ENCODE assay signal across 14 cellular contexts in the genomic region with DNA sequence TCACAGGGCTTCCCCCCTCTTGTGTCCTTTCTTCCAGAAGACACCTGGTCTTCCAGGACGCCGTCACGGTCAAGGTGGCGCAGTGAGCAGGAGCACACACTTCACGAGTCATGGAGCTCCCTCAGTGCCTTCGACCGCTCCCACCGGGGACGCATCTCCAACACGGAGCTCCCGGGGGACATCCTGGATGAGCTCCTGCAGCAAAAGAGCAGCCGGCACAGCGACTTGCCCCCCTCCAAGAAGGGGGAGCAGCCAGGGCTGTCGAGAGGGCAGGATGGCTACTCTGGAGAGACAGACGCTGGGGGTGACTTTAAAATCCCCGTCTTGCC.
A peak's percentile ranks its signal among the peaks of the same experiment; 100 is the strongest.
DNase-seq lines count a peak whose midpoint lies in the region; ATAC-seq and TF ChIP-seq lines count a peak whose summit lies in the region.
"Had no signal": no experiment of that assay in that cellular context is flagged by ENCODE, and none has a peak within 500 bp of the region (broad histone marks: within the 10 kb centered on the region; RNA-seq: fewer than 3 reads in every experiment).

No MANE protein-coding gene starts in this region.

- H3K9me3 ChIP-seq in AG04450 (ENCODE audit: control insufficient read depth, insufficient read depth, low read length) (peaks cover 2% of the 10 kb centered on the region), KOPT-K1 (ENCODE audit: insufficient read depth, low read length, poor library complexity, severe bottlenecking) (no peaks in the 10 kb centered on the region), mucosa of descending colon (no peaks in the 10 kb centered on the region)

- no peaks in the 10 kb centered on the region for H3K36me3 ChIP-seq in KOPT-K1 (ENCODE audit: insufficient read depth, low read length)
- no peaks in the 10 kb centered on the region for H3K36me3 ChIP-seq in mucosa of descending colon (ENCODE audit: low read depth)

- intact Hi-C loops in dorsolateral prefrontal cortex (cut with DNase I) (no loop called here), mucosa of descending colon (cut with DNase I, micrococcal nuclease) (no loop called here)

- H3K27ac ChIP-seq in AG04450 (ENCODE audit: low read depth, low read length), result peak overlapping the region; percentile 68
- H3K27ac ChIP-seq in KOPT-K1 (ENCODE audit: low read depth, low read length, poor library complexity, severe bottlenecking), result peak overlapping the region; percentile 43
- peak overlapping the region in 31 of 59 donors; percentile 9 to 77 (median 56) for H3K27ac ChIP-seq in dorsolateral prefrontal cortex
- H3K27ac ChIP-seq: 22Rv1, SK-N-MC had no signal

- CTCF ChIA-PET in AG04450 (lab: Charles Lee), result interaction anchor here (0.8 to 1.6 kb wide), 2 partner anchors 11 to 29 kb away, joined by 3 to 4 read pairs; no protein-coding TSS in a partner anchor

- H3K4me3 ChIP-seq in AG04450 (ENCODE audit: low read depth, low read length) (no peak overlapping the region), dorsolateral prefrontal cortex (no peak overlapping the region), mucosa of descending colon (no peak overlapping the region)
- H3K4me3 ChIP-seq: SK-N-MC had no signal

- H3K27me3 ChIP-seq in AG04450 (ENCODE audit: control insufficient read depth, insufficient read depth, low read length) (no peaks in the 10 kb centered on the region), dorsolateral prefrontal cortex (no peaks in the 10 kb centered on the region)

- DNase-seq in AG04450 (ENCODE audit: low read depth, low spot score), result no peak
- no peak for DNase-seq in dorsolateral prefrontal cortex
- peak in 2 of 3 donors; percentile 33 to 50 for DNase-seq in mucosa of descending colon
- DNase-seq in hepatic stellate cell (ENCODE audit: low spot score), result no peak
- DNase-seq in NCI-H345 treated with DMSO at 0.1 percent for 48 hours (lab: John Stamatoyannopoulos, UW; ENCODE audit: unreplicated experiment), result no peak
- DNase-seq: KG1, NCI-H2029 treated with DMSO at 0.1 percent for 48 hours, SHP77, SW 1271 had no signal

- ATAC-seq in mucosa of descending colon (no peak), HG03469 (IDR thresholded peaks at IDR 0.05; ENCODE audit: unreplicated experiment) (no peak), HG02642 (IDR thresholded peaks at IDR 0.05; ENCODE audit: poor library complexity, unreplicated experiment) (no peak)

- POLR2A ChIA-PET in AG04450 (lab: Yijun Ruan, JAX), result no interaction called here

- peaks cover 4% of the 10 kb centered on the region for H3K4me1 ChIP-seq in mucosa of descending colon (ENCODE audit: low read depth)

- no peak for TF ChIP-seq CTCF in AG04450 (IDR thresholded peaks at IDR 0.05; ENCODE audit: low read depth, low read length)
- TF ChIP-seq CTCF in dorsolateral prefrontal cortex (IDR thresholded peaks at IDR 0.05 in 54 of 56, conservative IDR thresholded peaks at IDR 0.05 in 2 of 56; ENCODE audit: low read depth in 1 of 56, partially characterized antibody in 56 of 56), result no peak
- TF ChIP-seq CTCF in mucosa of descending colon (IDR thresholded peaks at IDR 0.05), result no peak

Comparison
In these comparisons a context has a peak if more than half of its experiments do, and no peak if none do; other contexts are left out.
1. DNase-seq: peak in mucosa of descending colon (2 of 3); none in AG04450 (single experiment), dorsolateral prefrontal cortex (0 of 10), hepatic stellate cell (single experiment) and NCI-H345 treated with DMSO at 0.1 percent for 48 hours (single experiment).
2. Peak in every context shown above with its lines, with median percentiles within 50 percentile points of each other: H3K27ac ChIP-seq.